In genomic region chr19:47549341-47549768, GRCh38 we compare ENCODE assay signal across 1 cellular context.
TF ChIP-seq lines count a peak whose summit lies in the region.

No MANE protein-coding gene starts in this region.

TF ChIP-seq in WTC11, 78 proteins besides CTCF, POLR2A, EP300 and RAD21 (continued from another document):
- no peak for TF ChIP-seq ATF3 (CRISPR knock-in tag; conservative IDR thresholded peaks at IDR 0.05)
- no peak for TF ChIP-seq ZBTB43 (CRISPR knock-in tag; IDR thresholded peaks at IDR 0.05)
- no peak for TF ChIP-seq E2F1 (CRISPR knock-in tag; IDR thresholded peaks at IDR 0.05)
- TF ChIP-seq FOXP4 (CRISPR knock-in tag; IDR thresholded peaks at IDR 0.05): no peak
- no peak for TF ChIP-seq ZNF532 (CRISPR knock-in tag; IDR thresholded peaks at IDR 0.05; ENCODE audit: borderline replicate concordance)
- TF ChIP-seq ATF6 (CRISPR knock-in tag; IDR thresholded peaks at IDR 0.05): no peak
- no peak for TF ChIP-seq E2F5 (CRISPR knock-in tag; IDR thresholded peaks at IDR 0.05)
- TF ChIP-seq ZNF232 (CRISPR knock-in tag; IDR thresholded peaks at IDR 0.05): no peak
- TF ChIP-seq ATF1 (CRISPR knock-in tag; IDR thresholded peaks at IDR 0.05): no peak
- TF ChIP-seq ZNF317 (CRISPR knock-in tag; IDR thresholded peaks at IDR 0.05; ENCODE audit: borderline replicate concordance, low read depth): no peak
